In the genomic region with DNA sequence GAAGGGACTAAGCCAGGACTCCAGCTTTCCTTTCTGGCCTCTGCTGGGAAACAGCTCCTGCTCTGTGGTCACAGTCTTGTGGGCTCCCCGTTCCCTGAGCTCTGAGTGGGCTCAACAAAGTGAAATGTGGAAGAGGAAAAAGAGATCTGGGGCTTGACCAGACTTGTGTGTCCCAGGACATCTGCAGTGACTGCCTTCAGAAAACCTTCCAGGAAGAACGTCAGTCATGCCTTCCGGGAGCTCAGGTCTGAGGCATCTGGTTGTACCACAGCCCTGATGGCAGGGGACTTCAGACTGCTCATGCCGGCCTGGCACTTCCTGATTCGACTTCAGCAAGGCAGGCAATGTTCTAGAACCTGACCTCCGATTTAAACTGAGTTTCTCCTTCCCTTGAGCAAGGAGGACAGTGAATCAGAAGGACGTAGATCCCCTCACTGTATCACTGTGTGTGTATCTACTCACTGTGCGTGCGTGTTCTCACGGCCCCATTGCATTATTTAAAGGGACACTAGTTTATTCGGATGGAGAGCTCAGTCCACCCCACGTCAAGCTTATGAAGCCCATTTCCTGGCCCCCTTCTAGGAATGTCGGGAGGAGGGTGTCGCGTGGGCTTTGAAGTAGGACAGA, we compare ENCODE assay signal across 9 cellular contexts. TPM values are rescaled to one million over a fixed set of nuclear protein-coding genes. Genes with fewer than 3 reads are reported as not detected.
DNase-seq lines count a peak whose midpoint lies in the region; ATAC-seq, FAIRE-seq and TF ChIP-seq lines count a peak whose summit lies in the region.
"Had no signal": no experiment of that assay in that cellular context is flagged by ENCODE, and none has a peak within 500 bp of the region (broad histone marks: within the 10 kb centered on the region; RNA-seq: fewer than 3 reads in every experiment).

No MANE protein-coding gene starts in this region.

- peak; percentile 48 for ATAC-seq in IMR-90 (ENCODE audit: low read depth)
- ATAC-seq in body of pancreas: peak; percentile 53
- peak; percentile 75 for ATAC-seq in HepG2
- no peak for ATAC-seq in HG02973 (IDR thresholded peaks at IDR 0.05; ENCODE audit: unreplicated experiment)

- H3K79me1 ChIP-seq in IMR-90 (ENCODE audit: low read depth in 1 of 2, low read length in 2 of 2): no peaks in the 10 kb centered on the region

- no peaks in the 10 kb centered on the region for H4K20me1 ChIP-seq in IMR-90 (ENCODE audit: insufficient read depth, low read length)
- H4K20me1 ChIP-seq in HepG2 (ENCODE audit: insufficient read depth, low read length): no peaks in the 10 kb centered on the region

- POLR2A ChIA-PET in IMR-90 (lab: Charles Lee; ENCODE audit: unreplicated experiment): no interaction called here
- POLR2A ChIA-PET in HepG2 (lab: Yijun Ruan, JAX): interaction anchor here (0.7 to 1.9 kb wide), 5 partner anchors 11 to 345 kb away, joined by 3 to 9 read pairs (median 3); a partner anchor contains a TSS

- H3K9ac ChIP-seq in IMR-90 (ENCODE audit: low read depth, low read length): peak overlapping the region; percentile 71; the same call in 1 of the 2 replicates
- H3K9ac ChIP-seq in HepG2 (ENCODE audit: insufficient read depth, low read depth, low read length): peak overlapping the region; percentile 67

- WGBS in IMR-90 (ENCODE audit: extremely low coverage in 2 of 2, insufficient read length in 1 of 2), 2 experiments: 50% methylated on average over 5 of the region's 15 CpGs; no CpG with 5 or more reads in 1 of the 2 experiments
- WGBS in body of pancreas, 2 donors: 11 to 16% methylated on average over 10 to 15 of the region's 15 CpGs
- WGBS in HepG2 (ENCODE audit: low lambda C conversion rate): 2% methylated on average over 14 of the region's 15 CpGs
- 29 to 41% methylated on average over 15 of the region's 15 CpGs for WGBS in thyroid gland, 2 donors

- H3K36me3 ChIP-seq in IMR-90 (ENCODE audit: control insufficient read depth, insufficient read depth, low read length) (no peaks in the 10 kb centered on the region), body of pancreas (replicated peaks in 1 of 2; ENCODE audit: insufficient read depth in 1 of 2, low read depth in 2 of 2) (no peaks in the 10 kb centered on the region), HepG2 (replicated peaks in 1 of 2; ENCODE audit: control insufficient read depth in 1 of 2, insufficient read depth in 2 of 2, low read length in 2 of 2) (no peaks in the 10 kb centered on the region), thyroid gland (no peaks in the 10 kb centered on the region)
- H3K36me3 ChIP-seq: neutrophil had no signal

- H3K27ac ChIP-seq in IMR-90 (ENCODE audit: insufficient read depth, low read length) (no peak overlapping the region; the same call in 1 of the 2 replicates), body of pancreas (no peak overlapping the region), HepG2 (ENCODE audit: extremely low read length, insufficient read depth, low read length) (no peak overlapping the region), thyroid gland (peak overlapping the region; percentile 18 to 79 (median 68))
- H3K27ac ChIP-seq: neutrophil had no signal

- peak overlapping the region; percentile 49; the same call in 1 of the 3 replicates for H2BK15ac ChIP-seq in IMR-90 (ENCODE audit: low read depth, low read length)

- DNase-seq in CD1c-positive myeloid dendritic cell (ENCODE audit: extremely low spot score) (peak; percentile 29), IMR-90 (peak; percentile 37), body of pancreas (peak in 3 of 4 donors; percentile 27 to 38 (median 34)), HepG2 (ENCODE audit: low spot score) (peak; percentile 35), thyroid gland (peak; percentile 30 to 38), KBM-7 (no peak), amniotic stem cell (lab: John Stamatoyannopoulos, UW) (no peak)

- peaks cover 6% of the 10 kb centered on the region; the same call in 1 of the 2 replicates for H3K4me1 ChIP-seq in IMR-90 (ENCODE audit: control insufficient read depth, insufficient read depth, low read length)
- H3K4me1 ChIP-seq in body of pancreas: peaks cover 11% of the 10 kb centered on the region
- peaks cover 33% of the 10 kb centered on the region for H3K4me1 ChIP-seq in HepG2 (ENCODE audit: insufficient read depth, low read length)
- H3K4me1 ChIP-seq in thyroid gland: peaks cover 27 to 28% of the 10 kb centered on the region in 2 donors

- H2AK9ac ChIP-seq in IMR-90 (replicated peaks; ENCODE audit: low read depth, low read length, poor library complexity): peak overlapping the region; percentile 62

- dilution Hi-C loops in IMR-90 (cut with HindIII; ENCODE audit: low sequenced_read_pairs, unreplicated experiment): no loop called here

- peak overlapping the region; percentile 68 to 83; a peak in 3 of 4 replicates for H4K8ac ChIP-seq in IMR-90 (ENCODE audit: low read depth in 2 of 2, low read length in 2 of 2)

- peak overlapping the region; percentile 61 for H3K4me3 ChIP-seq in IMR-90 (ENCODE audit: insufficient read depth, low read depth, low read length)
- H3K4me3 ChIP-seq in body of pancreas: peak overlapping the region in 1 of 2 donors; percentile 5
- H3K4me3 ChIP-seq in HepG2 (replicated peaks in 1 of 3; ENCODE audit: insufficient read depth in 1 of 3, low read depth in 2 of 3, low read length in 3 of 3): peak overlapping the region; percentile 59 to 83 (median 63)
- H3K4me3 ChIP-seq in thyroid gland (replicated peaks in 1 of 3): peak overlapping the region in 2 of 3 donors; percentile 36 to 62

- H3K79me2 ChIP-seq in HepG2 (ENCODE audit: insufficient read depth, low read length): no peaks in the 10 kb centered on the region

- peak overlapping the region; percentile 43 for H4K5ac ChIP-seq in IMR-90 (ENCODE audit: low read depth, low read length)

- TF ChIP-seq CTCF in IMR-90 (conservative IDR thresholded peaks at IDR 0.05; ENCODE audit: low read depth, low read length): no peak
- TF ChIP-seq CTCF in body of pancreas (IDR thresholded peaks at IDR 0.05): no peak
- no peak for TF ChIP-seq CTCF in HepG2 (CRISPR knock-in tag; IDR thresholded peaks at IDR 0.05)
- TF ChIP-seq CTCF in thyroid gland (IDR thresholded peaks at IDR 0.05): no peak

- peak overlapping the region; percentile 43; the same call in 1 of the 2 replicates for H2AK5ac ChIP-seq in IMR-90 (ENCODE audit: low read depth, low read length)

- H2AFZ ChIP-seq in IMR-90 (replicated peaks; ENCODE audit: low read length, poor library complexity): peak overlapping the region; percentile 89
- H2AFZ ChIP-seq in HepG2 (ENCODE audit: low read length): peak overlapping the region; percentile 73

- H3K27me3 ChIP-seq in IMR-90 (ENCODE audit: control insufficient read depth, insufficient read depth, low read length): no peaks in the 10 kb centered on the region
- H3K27me3 ChIP-seq in body of pancreas: no peaks in the 10 kb centered on the region
- no peaks in the 10 kb centered on the region; a peak in 2 of 5 replicates for H3K27me3 ChIP-seq in HepG2 (ENCODE audit: control insufficient read depth in 1 of 2, insufficient read depth in 2 of 2, low read length in 2 of 2)
- H3K27me3 ChIP-seq in thyroid gland: no peaks in the 10 kb centered on the region

- H3K18ac ChIP-seq in IMR-90 (ENCODE audit: low read depth, low read length): peak overlapping the region; percentile 0; the same call in 1 of the 2 replicates

- H3K23ac ChIP-seq in IMR-90 (ENCODE audit: low read depth, low read length): peak overlapping the region; percentile 92

- peak overlapping the region; percentile 48 for H3K4ac ChIP-seq in IMR-90 (ENCODE audit: low read depth, low read length)

- H3K4me2 ChIP-seq in IMR-90 (ENCODE audit: low read depth, low read length) (peak overlapping the region; percentile 98), HepG2 (ENCODE audit: low read depth, low read length) (peak overlapping the region; percentile 95)

- TF ChIP-seq POLR2A in IMR-90 (IDR thresholded peaks at IDR 0.05; ENCODE audit: low read depth, low read length): no peak
- TF ChIP-seq POLR2A in body of pancreas (IDR thresholded peaks at IDR 0.05): peak in 1 of 3 donors; percentile 16
- TF ChIP-seq POLR2A in HepG2 (IDR thresholded peaks at IDR 0.05; ENCODE audit: insufficient read depth in 1 of 2, low read depth in 2 of 2, low read length in 2 of 2): peak; percentile 19 to 43; a peak in 2 of 4 replicates
- no peak for TF ChIP-seq POLR2A in thyroid gland (IDR thresholded peaks at IDR 0.05)

- in situ Hi-C loops in IMR-90 (cut with MboI; ENCODE audit: low sequenced_read_pairs) (no loop called here), HepG2 (cut with HindIII; ENCODE audit: extremely low pct_ligation_motif_present, low pct_unique_long_range_greater_than_20kb) (no loop called here), KBM-7 (cut with MboI; ENCODE audit: low pct_unique_long_range_greater_than_20kb, low sequenced_read_pairs) (no loop called here)

- TF ChIP-seq EP300 in HepG2 (IDR thresholded peaks at IDR 0.05; ENCODE audit: low read depth in 2 of 2, low read length in 2 of 2) (no peak), HepG2 (CRISPR knock-in tag; IDR thresholded peaks at IDR 0.05; ENCODE audit: borderline replicate concordance) (no peak)

- BruUV-seq in IMR-90 (replicated peaks; lab: Mats Ljungman, UMichigan) (no TSS peak), HepG2 (replicated peaks; lab: Mats Ljungman, UMichigan) (TSS peak; percentile 77)

- intact Hi-C loops in IMR-90 (cut with micrococcal nuclease): no loop called here
- intact Hi-C loops in body of pancreas (cut with DNase I): no loop called here
- intact Hi-C loops in HepG2 (cut with micrococcal nuclease; ENCODE audit: unreplicated experiment): loop anchor here (5.0 kb wide), 1 partner anchor 115 kb away; no protein-coding TSS in a partner anchor
- intact Hi-C loops in thyroid gland (cut with DNase I): no loop called here

- H3K9me1 ChIP-seq in IMR-90 (ENCODE audit: insufficient read depth, low read length): peaks cover 9% of the 10 kb centered on the region

- peak overlapping the region; percentile 78 for H3K14ac ChIP-seq in IMR-90 (replicated peaks; ENCODE audit: low read depth, low read length)

- H2BK120ac ChIP-seq in IMR-90 (ENCODE audit: low read depth, low read length): peak overlapping the region; percentile 56; the same call in 1 of the 2 replicates

- H2BK5ac ChIP-seq in IMR-90 (ENCODE audit: low read depth, low read length, poor library complexity, severe bottlenecking): no peak overlapping the region

- peak overlapping the region; percentile 38 for H4K91ac ChIP-seq in IMR-90 (ENCODE audit: insufficient read depth, low read depth, low read length)

- peak overlapping the region; percentile 21; the same call in 1 of the 2 replicates for H3K56ac ChIP-seq in IMR-90 (ENCODE audit: extremely low read depth, insufficient read depth, low read length)

- TF ChIP-seq RAD21 in IMR-90 (IDR thresholded peaks at IDR 0.05; ENCODE audit: low read length) (no peak), HepG2 (CRISPR knock-in tag; IDR thresholded peaks at IDR 0.05) (no peak)

- FAIRE-seq in HepG2 (lab: Jason Lieb, UNC): peak; percentile 39

- CTCF ChIA-PET in IMR-90 (lab: Yijun Ruan, JAX): interaction anchor here (1.1 kb wide), 1 partner anchor 16 kb away, joined by 4 read pairs; no protein-coding TSS in a partner anchor
- CTCF ChIA-PET in HepG2 (lab: Yijun Ruan, JAX; ENCODE audit: low intra/inter-chr PET ratio, low total read pairs): no interaction called here

- H2BK20ac ChIP-seq in IMR-90 (ENCODE audit: low read depth, low read length): no peak overlapping the region

- H3K9me3 ChIP-seq in IMR-90 (ENCODE audit: control insufficient read depth, insufficient read depth, low read length) (no peaks in the 10 kb centered on the region), body of pancreas (no peaks in the 10 kb centered on the region), HepG2 (ENCODE audit: low read length) (no peaks in the 10 kb centered on the region), thyroid gland (no peaks in the 10 kb centered on the region)
- H3K9me3 ChIP-seq: neutrophil had no signal

RNA-seq across cellular contexts. Expression of a gene that starts 0.6 kb away (rescaled TPM):
- total RNA-seq in IMR-90 (2012; rRNA removed) (under 0.01 and 0.18 TPM in 2 replicates), body of pancreas (1 to 10 TPM; 1.3 to 3.9 TPM), HepG2 (2016; rRNA removed; fragmentation: Illumina TruSeq; extraction: Trizol) (0.95 and 1.4 TPM in 2 replicates), thyroid gland (10 to 100 TPM; 10.3 to 33.6 (median 16.4) TPM)
- polyA plus RNA-seq in IMR-90 (2012; rRNA removed) (1.0 and 1.2 TPM in 2 replicates), HepG2 (2011; rRNA removed) (2.3 and 2.4 TPM in 2 replicates)
- polyA plus RNA-seq in IMR-90 (2012; cell fraction: cytosol; rRNA removed): 1.00 and 1.5 TPM in 2 replicates
- polyA plus RNA-seq in IMR-90 (2012; cell fraction: nucleus; rRNA removed; ENCODE audit: low replicate concordance): 0.59 and 0.69 TPM in 2 replicates
- 0.53 and 1.0 TPM in 2 replicates for total RNA-seq in HepG2 (2016; cell fraction: cytosol; rRNA removed; fragmentation: Illumina TruSeq; extraction: Trizol; ENCODE audit: low read depth)
- 0.52 and 1.1 TPM in 2 replicates for total RNA-seq in HepG2 (2016; cell fraction: insoluble cytoplasmic fraction; rRNA removed; fragmentation: Illumina TruSeq; extraction: Trizol)
- 0.87 and 0.90 TPM in 2 replicates for total RNA-seq in HepG2 (2016; cell fraction: membrane; rRNA removed; fragmentation: Illumina TruSeq; extraction: Trizol)
- total RNA-seq in HepG2 (2016; cell fraction: nucleus; rRNA removed; fragmentation: Illumina TruSeq; extraction: Trizol): 2.6 and 2.7 TPM in 2 replicates
- 2.2 and 2.5 TPM in 2 replicates for polyA plus RNA-seq in HepG2 (2011; cell fraction: cytosol; rRNA removed)
- polyA plus RNA-seq in HepG2 (2011; cell fraction: nucleus; rRNA removed): 5.3 and 6.4 TPM in 2 replicates
- polyA plus RNA-seq in HepG2 (2012): 5.1 and 5.4 TPM in 2 replicates
- polyA plus RNA-seq in HepG2 (2016; cell fraction: cytosol; fragmentation: Illumina TruSeq; extraction: Trizol; ENCODE audit: low read depth): 1.1 and 1.2 TPM in 2 replicates
- 2.1 and 2.2 TPM in 2 replicates for polyA plus RNA-seq in HepG2 (2016; cell fraction: insoluble cytoplasmic fraction; fragmentation: Illumina TruSeq; extraction: Trizol; ENCODE audit: low read depth)
- polyA plus RNA-seq in HepG2 (2016; cell fraction: membrane; fragmentation: Illumina TruSeq; extraction: Trizol; ENCODE audit: low read depth): 1.6 and 1.7 TPM in 2 replicates
- 6.5 TPM in 2 replicates for polyA plus RNA-seq in HepG2 (2016; cell fraction: nucleus; fragmentation: Illumina TruSeq; extraction: Trizol; ENCODE audit: insufficient read depth, low read depth)
- 3.2 TPM in 1 of 2 replicates, not detected in the other for polyA minus RNA-seq in HepG2 (2011; rRNA and poly(A)+ RNA removed; ENCODE audit: low replicate concordance)
- polyA minus RNA-seq in HepG2 (2011; cell fraction: cytosol; rRNA and poly(A)+ RNA removed): 1.6 and 2.9 TPM in 2 replicates
- 3.4 and 4.0 TPM in 2 replicates for polyA minus RNA-seq in HepG2 (2011; cell fraction: nucleus; rRNA and poly(A)+ RNA removed)

Comparison
In these comparisons a context has a peak if more than half of its experiments do, and no peak if none do; other contexts are left out.
1. DNase-seq: peak in CD1c-positive myeloid dendritic cell (single experiment), IMR-90 (single experiment), body of pancreas (3 of 4), HepG2 (single experiment) and thyroid gland (2 of 2); none in KBM-7 (single experiment) and amniotic stem cell (single experiment).
2. H3K27ac ChIP-seq: peak in thyroid gland (3 of 3); none in IMR-90 (single experiment), body of pancreas (0 of 4) and HepG2 (single experiment).
3. POLR2A ChIP-seq: peak in HepG2 (2 of 2); none in IMR-90 (single experiment) and thyroid gland (0 of 2).